Comparison of ENCODE assay signal across 22 cellular contexts in genomic region chr6:77987035-77987384, GRCh38.
DNase-seq lines count a peak whose midpoint lies in the region; ATAC-seq, FAIRE-seq and TF ChIP-seq lines count a peak whose summit lies in the region.
"Had no signal": no experiment of that assay in that cellular context is flagged by ENCODE, and none has a peak within 500 bp of the region (broad histone marks: within the 10 kb centered on the region; RNA-seq: fewer than 3 reads in every experiment).

No MANE protein-coding gene starts in this region.

- TF ChIP-seq POLR2A in GM12878 (IDR thresholded peaks at IDR 0.05; ENCODE audit: low read depth, low read length) = no peak

- H3K9ac ChIP-seq in GM12878 (ENCODE audit: control insufficient read depth, insufficient read depth, low read length) = no peak overlapping the region
- no peak overlapping the region for H3K9ac ChIP-seq in GM23248
- H3K9ac ChIP-seq: KMS-11 had no signal

- H3K4me1 ChIP-seq in GM12878 (ENCODE audit: control insufficient read depth, insufficient read depth, low read length) = no peaks in the 10 kb centered on the region
- H3K4me1 ChIP-seq in GM23248 (ENCODE audit: insufficient read depth) = no peaks in the 10 kb centered on the region
- H3K4me1 ChIP-seq: left ventricle myocardium inferior, testis had no signal

- no peak overlapping the region for H2AFZ ChIP-seq in GM12878 (ENCODE audit: control insufficient read depth, low read depth, low read length)
- H2AFZ ChIP-seq in GM23248 = no peak overlapping the region

- no peaks in the 10 kb centered on the region for H3K4me1 Mint-ChIP-seq in stimulated activated naive CD8-positive, alpha-beta T cell treated with anti-CD3 and anti-CD28 coated beads, Interleukin-15, amount 100 ng/mL, for 72 hours
- H3K4me1 Mint-ChIP-seq: central memory CD8-positive, alpha-beta T cell had no signal

- POLR2A ChIA-PET in GM12878 (lab: Charles Lee) = no interaction called here

- H3K9me3 ChIP-seq in GM12878 (replicated peaks; ENCODE audit: control insufficient read depth, insufficient read depth, low read length) (no peaks in the 10 kb centered on the region; the same call in 2 of the 3 replicates), GM23248 (ENCODE audit: low read depth) (no peaks in the 10 kb centered on the region)
- H3K9me3 ChIP-seq: testis had no signal

- H4K20me1 ChIP-seq in GM12878 (ENCODE audit: control insufficient read depth, insufficient read depth) (no peaks in the 10 kb centered on the region), GM23248 (ENCODE audit: insufficient read depth) (no peaks in the 10 kb centered on the region)

- no peak overlapping the region for H3K27ac Mint-ChIP-seq in stimulated activated naive CD8-positive, alpha-beta T cell treated with anti-CD3 and anti-CD28 coated beads, Interleukin-15, amount 100 ng/mL, for 72 hours

- TF ChIP-seq CTCF in GM12878 (IDR thresholded peaks at IDR 0.05 in 2 of 3, conservative IDR thresholded peaks at IDR 0.05 in 1 of 3; ENCODE audit: control insufficient read depth in 2 of 3, extremely low read depth in 1 of 3, insufficient read depth in 1 of 3, low read depth in 3 of 3, low read length in 3 of 3) = no peak

- intact Hi-C loops in GM12878 (cut with micrococcal nuclease; ENCODE audit: unreplicated experiment) = no loop called here

- CTCF ChIA-PET in GM12878 (lab: Yijun Ruan, JAX) = interaction anchor here (0.7 kb wide), 1 partner anchor 207 kb away, joined by 3 read pairs; no protein-coding TSS in a partner anchor

- H3K4me3 ChIP-seq in GM12878 (no peak overlapping the region), GM23248 (no peak overlapping the region)
- H3K4me3 ChIP-seq: left ventricle myocardium inferior, testis had no signal

- H3K27ac ChIP-seq in GM12878 (ENCODE audit: control insufficient read depth, insufficient read depth) (no peak overlapping the region), GM23248 (no peak overlapping the region)
- H3K27ac ChIP-seq: KMS-11, left ventricle myocardium inferior, testis, VCaP had no signal

- peaks cover 19 to 29% of the 10 kb centered on the region in 2 donors for H3K9me3 Mint-ChIP-seq in stimulated activated naive CD8-positive, alpha-beta T cell treated with anti-CD3 and anti-CD28 coated beads, Interleukin-15, amount 100 ng/mL, for 72 hours
- H3K9me3 Mint-ChIP-seq: central memory CD8-positive, alpha-beta T cell had no signal

- no TSS peak for BruUV-seq in GM12878 (replicated peaks; lab: Mats Ljungman, UMichigan)

- H3K36me3 ChIP-seq in GM12878 (ENCODE audit: control insufficient read depth in 2 of 2, insufficient read depth in 2 of 2, low read length in 1 of 2) (no peaks in the 10 kb centered on the region), GM23248 (ENCODE audit: low read depth) (no peaks in the 10 kb centered on the region)
- H3K36me3 ChIP-seq: left ventricle myocardium inferior had no signal

- H3K27me3 Mint-ChIP-seq in stimulated activated naive CD8-positive, alpha-beta T cell treated with anti-CD3 and anti-CD28 coated beads, Interleukin-15, amount 100 ng/mL, for 72 hours = no peaks in the 10 kb centered on the region
- H3K27me3 Mint-ChIP-seq: central memory CD8-positive, alpha-beta T cell had no signal

- TF ChIP-seq EP300 in GM12878 (IDR thresholded peaks at IDR 0.05; ENCODE audit: borderline replicate concordance in 1 of 2, control insufficient read depth in 1 of 2, low read depth in 2 of 2, low read length in 2 of 2) = no peak

- no peaks in the 10 kb centered on the region for H3F3A ChIP-seq in GM23248 (ENCODE audit: insufficient read depth)

- H3K27me3 ChIP-seq in GM12878 (replicated peaks in 1 of 2; ENCODE audit: control insufficient read depth in 2 of 2, insufficient read depth in 2 of 2, low read length in 1 of 2) = no peaks in the 10 kb centered on the region
- no peaks in the 10 kb centered on the region for H3K27me3 ChIP-seq in GM23248 (replicated peaks; ENCODE audit: insufficient read depth)
- H3K27me3 ChIP-seq: testis had no signal

- SMC1A ChIA-PET in GM12878 (lab: Charles Lee; ENCODE audit: uncharacterized antibody, unreplicated experiment) = interaction anchor here (1.0 kb wide), 1 partner anchor 15 kb away, joined by 3 read pairs; no protein-coding TSS in a partner anchor

- in situ Hi-C loops in GM12878 (cut with MboI) (no loop called here), GM23248 (cut with MboI) (no loop called here)

- RAD21 ChIA-PET in GM12878 (lab: Charles Lee; ENCODE audit: unreplicated experiment) = no interaction called here

- peak; percentile 16 for ATAC-seq in GM18909 (IDR thresholded peaks at IDR 0.05; ENCODE audit: poor library complexity, unreplicated experiment)
- peak; percentile 27 for ATAC-seq in GM21737 (IDR thresholded peaks at IDR 0.05; ENCODE audit: unreplicated experiment)
- ATAC-seq in HG03135 (IDR thresholded peaks at IDR 0.05; ENCODE audit: unreplicated experiment) = peak; percentile 39
- ATAC-seq in GM12878 = peak; percentile 33
- no peak for ATAC-seq in stimulated activated naive CD8-positive, alpha-beta T cell treated with anti-CD3 and anti-CD28 coated beads, Interleukin-15, amount 100 ng/mL, for 72 hours
- ATAC-seq: Right ventricle myocardium inferior had no signal

- FAIRE-seq in GM12878 (lab: Jason Lieb, UNC) = no peak
- FAIRE-seq: D721Med had no signal

- TF ChIP-seq RAD21 in GM12878 (IDR thresholded peaks at IDR 0.05; ENCODE audit: insufficient read depth, low read depth, low read length) = no peak

- H3K79me2 ChIP-seq in GM12878 (ENCODE audit: control insufficient read depth, insufficient read depth, low read length) (no peaks in the 10 kb centered on the region), GM23248 (ENCODE audit: insufficient read depth) (no peaks in the 10 kb centered on the region)

- no peak overlapping the region for H3K4me2 ChIP-seq in GM12878 (ENCODE audit: control insufficient read depth, insufficient read depth)
- H3K4me2 ChIP-seq in GM23248 (ENCODE audit: unreplicated experiment) = no peak overlapping the region
- H3K4me2 ChIP-seq: KMS-11 had no signal

- no peak overlapping the region for H3K4me3 Mint-ChIP-seq in stimulated activated naive CD8-positive, alpha-beta T cell treated with anti-CD3 and anti-CD28 coated beads, Interleukin-15, amount 100 ng/mL, for 72 hours
- H3K4me3 Mint-ChIP-seq: central memory CD8-positive, alpha-beta T cell had no signal

- no peaks in the 10 kb centered on the region for H3K9me2 ChIP-seq in GM23248 (ENCODE audit: insufficient read depth)

- no peak for DNase-seq in GM12878 (ENCODE audit: low read depth, low spot score)
- no peak for DNase-seq in GM23248
- DNase-seq in stimulated activated naive CD8-positive, alpha-beta T cell treated with anti-CD3 and anti-CD28 coated beads, Interleukin-15, amount 100 ng/mL, for 72 hours = no peak
- no peak for DNase-seq in NCI-H1694 treated with DMSO at 0.1 percent for 48 hours (lab: John Stamatoyannopoulos, UW)
- DNase-seq: activated CD4-positive, alpha-beta T cell treated with anti-CD3 and anti-CD28 coated beads, Interleukin-2, amount 50 U/mL, for 48 hours; activated naive CD4-positive, alpha-beta T cell; activated T-cell treated with anti-CD3 and anti-CD28 coated beads for 4 hours; effector CD4-positive, alpha-beta T cell; left ventricle myocardium inferior; NCI-H1048; NCI-H2081 treated with DMSO at 0.1 percent for 48 hours; NCI-H524; T-helper 1 cell; testis had no signal

TF ChIP-seq in GM12878, 131 proteins besides CTCF, POLR2A, EP300 and RAD21:
- peak; percentile 63; the same call in 1 of the 2 replicates for TF ChIP-seq ZBTB40 (IDR thresholded peaks at IDR 0.05; ENCODE audit: borderline replicate concordance)
- TF ChIP-seq TCF7 (IDR thresholded peaks at IDR 0.05; ENCODE audit: borderline replicate concordance) = no peak
